1 cellular context compared by ENCODE assay signal in genomic region chr3:33035596-33035995, GRCh38.
TF ChIP-seq lines count a peak whose summit lies in the region.

No MANE protein-coding gene starts in this region.

TF ChIP-seq in SK-N-SH, 30 proteins besides CTCF, POLR2A, EP300 and RAD21 (continued from another document):
- TF ChIP-seq, protein P1, sequence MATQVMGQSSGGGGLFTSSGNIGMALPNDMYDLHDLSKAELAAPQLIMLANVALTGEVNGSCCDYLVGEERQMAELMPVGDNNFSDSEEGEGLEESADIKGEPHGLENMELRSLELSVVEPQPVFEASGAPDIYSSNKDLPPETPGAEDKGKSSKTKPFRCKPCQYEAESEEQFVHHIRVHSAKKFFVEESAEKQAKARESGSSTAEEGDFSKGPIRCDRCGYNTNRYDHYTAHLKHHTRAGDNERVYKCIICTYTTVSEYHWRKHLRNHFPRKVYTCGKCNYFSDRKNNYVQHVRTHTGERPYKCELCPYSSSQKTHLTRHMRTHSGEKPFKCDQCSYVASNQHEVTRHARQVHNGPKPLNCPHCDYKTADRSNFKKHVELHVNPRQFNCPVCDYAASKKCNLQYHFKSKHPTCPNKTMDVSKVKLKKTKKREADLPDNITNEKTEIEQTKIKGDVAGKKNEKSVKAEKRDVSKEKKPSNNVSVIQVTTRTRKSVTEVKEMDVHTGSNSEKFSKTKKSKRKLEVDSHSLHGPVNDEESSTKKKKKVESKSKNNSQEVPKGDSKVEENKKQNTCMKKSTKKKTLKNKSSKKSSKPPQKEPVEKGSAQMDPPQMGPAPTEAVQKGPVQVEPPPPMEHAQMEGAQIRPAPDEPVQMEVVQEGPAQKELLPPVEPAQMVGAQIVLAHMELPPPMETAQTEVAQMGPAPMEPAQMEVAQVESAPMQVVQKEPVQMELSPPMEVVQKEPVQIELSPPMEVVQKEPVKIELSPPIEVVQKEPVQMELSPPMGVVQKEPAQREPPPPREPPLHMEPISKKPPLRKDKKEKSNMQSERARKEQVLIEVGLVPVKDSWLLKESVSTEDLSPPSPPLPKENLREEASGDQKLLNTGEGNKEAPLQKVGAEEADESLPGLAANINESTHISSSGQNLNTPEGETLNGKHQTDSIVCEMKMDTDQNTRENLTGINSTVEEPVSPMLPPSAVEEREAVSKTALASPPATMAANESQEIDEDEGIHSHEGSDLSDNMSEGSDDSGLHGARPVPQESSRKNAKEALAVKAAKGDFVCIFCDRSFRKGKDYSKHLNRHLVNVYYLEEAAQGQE (IDR thresholded peaks at IDR 0.05; ENCODE audit: low read depth, low read length): no peak
- TF ChIP-seq JUND (IDR thresholded peaks at IDR 0.05) (peak; percentile 58), YY1 (IDR thresholded peaks at IDR 0.05; ENCODE audit: low read depth) (no peak), ELF1 (IDR thresholded peaks at IDR 0.05) (no peak), FOXM1 (IDR thresholded peaks at IDR 0.05; ENCODE audit: low read depth) (no peak), GATA2 (CRISPR knock-in tag; IDR thresholded peaks at IDR 0.05) (no peak), GABPA (IDR thresholded peaks at IDR 0.05; ENCODE audit: low read depth) (no peak), USF1 (IDR thresholded peaks at IDR 0.05; ENCODE audit: borderline replicate concordance, low read depth) (no peak), RFX5 (IDR thresholded peaks at IDR 0.05; ENCODE audit: low read length) (no peak), EZH2phosphoT487 (IDR thresholded peaks at IDR 0.05; ENCODE audit: borderline replicate concordance, low read depth) (no peak), TEAD4 (IDR thresholded peaks at IDR 0.05; ENCODE audit: borderline replicate concordance, insufficient read depth) (peak; percentile 64; the same call in 1 of the 2 replicates), NFIC (IDR thresholded peaks at IDR 0.05; ENCODE audit: borderline replicate concordance) (no peak), NRF1 (IDR thresholded peaks at IDR 0.05; ENCODE audit: low read depth, low read length) (no peak), TAF1 (IDR thresholded peaks at IDR 0.05; ENCODE audit: borderline replicate concordance, low read depth, low read length) (no peak)
- TF ChIP-seq, protein P2, sequence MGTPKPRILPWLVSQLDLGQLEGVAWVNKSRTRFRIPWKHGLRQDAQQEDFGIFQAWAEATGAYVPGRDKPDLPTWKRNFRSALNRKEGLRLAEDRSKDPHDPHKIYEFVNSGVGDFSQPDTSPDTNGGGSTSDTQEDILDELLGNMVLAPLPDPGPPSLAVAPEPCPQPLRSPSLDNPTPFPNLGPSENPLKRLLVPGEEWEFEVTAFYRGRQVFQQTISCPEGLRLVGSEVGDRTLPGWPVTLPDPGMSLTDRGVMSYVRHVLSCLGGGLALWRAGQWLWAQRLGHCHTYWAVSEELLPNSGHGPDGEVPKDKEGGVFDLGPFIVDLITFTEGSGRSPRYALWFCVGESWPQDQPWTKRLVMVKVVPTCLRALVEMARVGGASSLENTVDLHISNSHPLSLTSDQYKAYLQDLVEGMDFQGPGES (IDR thresholded peaks at IDR 0.05; ENCODE audit: low read depth, low read length): no peak
- TF ChIP-seq, protein P3, sequence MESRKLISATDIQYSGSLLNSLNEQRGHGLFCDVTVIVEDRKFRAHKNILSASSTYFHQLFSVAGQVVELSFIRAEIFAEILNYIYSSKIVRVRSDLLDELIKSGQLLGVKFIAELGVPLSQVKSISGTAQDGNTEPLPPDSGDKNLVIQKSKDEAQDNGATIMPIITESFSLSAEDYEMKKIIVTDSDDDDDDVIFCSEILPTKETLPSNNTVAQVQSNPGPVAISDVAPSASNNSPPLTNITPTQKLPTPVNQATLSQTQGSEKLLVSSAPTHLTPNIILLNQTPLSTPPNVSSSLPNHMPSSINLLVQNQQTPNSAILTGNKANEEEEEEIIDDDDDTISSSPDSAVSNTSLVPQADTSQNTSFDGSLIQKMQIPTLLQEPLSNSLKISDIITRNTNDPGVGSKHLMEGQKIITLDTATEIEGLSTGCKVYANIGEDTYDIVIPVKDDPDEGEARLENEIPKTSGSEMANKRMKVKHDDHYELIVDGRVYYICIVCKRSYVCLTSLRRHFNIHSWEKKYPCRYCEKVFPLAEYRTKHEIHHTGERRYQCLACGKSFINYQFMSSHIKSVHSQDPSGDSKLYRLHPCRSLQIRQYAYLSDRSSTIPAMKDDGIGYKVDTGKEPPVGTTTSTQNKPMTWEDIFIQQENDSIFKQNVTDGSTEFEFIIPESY (IDR thresholded peaks at IDR 0.05; ENCODE audit: borderline replicate concordance, low read depth): no peak
